Comparison of ENCODE assay signal across 8 cellular contexts in the genomic region with DNA sequence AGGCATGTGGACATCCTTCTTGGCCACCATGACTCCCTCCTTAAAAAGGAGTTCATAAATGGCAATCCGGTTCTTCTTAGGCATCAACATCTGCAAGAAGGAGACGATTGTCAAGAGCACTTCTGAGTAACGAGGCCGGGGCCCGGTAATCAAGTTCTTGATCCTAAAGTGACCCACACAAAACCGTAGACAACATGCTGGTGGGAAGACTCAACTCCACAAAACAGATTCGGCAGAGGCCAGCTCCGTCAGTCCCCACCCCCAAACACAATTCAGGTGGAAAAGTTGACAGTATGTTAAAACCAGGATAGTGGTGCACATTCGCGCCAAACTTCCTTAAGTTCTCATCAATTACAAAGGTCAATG. TPM values are rescaled to one million over a fixed set of nuclear protein-coding genes. Genes with fewer than 3 reads are reported as not detected.
DNase-seq lines count a peak whose midpoint lies in the region; ATAC-seq, FAIRE-seq and TF ChIP-seq lines count a peak whose summit lies in the region.

No MANE protein-coding gene starts in this region.

- H3K4me3 ChIP-seq in GM08714 (ENCODE audit: low read length) (peak overlapping the region; percentile 84), SJCRH30 (peak overlapping the region; percentile 95), pancreas (peak overlapping the region; percentile 57 to 79 (median 70))

- 1% methylated on average over 10 of the region's 10 CpGs for WGBS in pancreas, 2 donors

- H3K36me3 Mint-ChIP-seq in endothelial cell (ENCODE audit: low read depth, unreplicated experiment), result peaks cover 28% of the 10 kb centered on the region

- ATAC-seq in pancreas (peak in 2 of 4 donors; percentile 6 to 7), GM19328 (IDR thresholded peaks at IDR 0.05; ENCODE audit: unreplicated experiment) (no peak)

- H3K27ac ChIP-seq in SJCRH30 (peak overlapping the region; percentile 89), pancreas (peak overlapping the region; percentile 58 to 82 (median 70))

- H3K4me1 ChIP-seq in SJCRH30 (peaks cover 4% of the 10 kb centered on the region; the same call in 1 of the 2 replicates), pancreas (peaks cover 5 to 8% (median 6%) of the 10 kb centered on the region in 3 donors)

- H3K27me3 Mint-ChIP-seq in endothelial cell (ENCODE audit: unreplicated experiment), result peaks cover 4% of the 10 kb centered on the region

- peaks cover 51% of the 10 kb centered on the region for H3K36me3 ChIP-seq in SJCRH30
- H3K36me3 ChIP-seq in pancreas, result peaks cover 0 to 41% (median 34%) of the 10 kb centered on the region in 3 donors

- H3K27me3 ChIP-seq in SJCRH30, result no peaks in the 10 kb centered on the region
- no peaks in the 10 kb centered on the region for H3K27me3 ChIP-seq in pancreas

- no peak for TF ChIP-seq CTCF in endothelial cell (IDR thresholded peaks at IDR 0.05; ENCODE audit: unreplicated experiment)
- TF ChIP-seq CTCF in pancreas (IDR thresholded peaks at IDR 0.05), result no peak

- peak overlapping the region; percentile 84 for H3K27ac Mint-ChIP-seq in endothelial cell (ENCODE audit: unreplicated experiment)

- H3K9me3 Mint-ChIP-seq in endothelial cell (ENCODE audit: unreplicated experiment), result no peaks in the 10 kb centered on the region

- no peak for FAIRE-seq in pancreas (lab: Jason Lieb, UNC)

- intact Hi-C loops in pancreas (cut with DNase I), result no loop called here

- no peak for DNase-seq in SJCRH30
- DNase-seq in endothelial cell (ENCODE audit: low spot score), result no peak
- DNase-seq in pancreas, result no peak
- no peak for DNase-seq in middle frontal gyrus (ENCODE audit: extremely low spot score, low spot score)
- DNase-seq in stimulated activated CD4-positive, alpha-beta T cell treated with anti-CD3 and anti-CD28 coated beads, Interleukin-2, amount 100 ng/mL, for 48 hours, result no peak
- DNase-seq in amniotic stem cell (lab: John Stamatoyannopoulos, UW), result no peak

- no peaks in the 10 kb centered on the region for H3K9me3 ChIP-seq in SJCRH30 (replicated peaks)
- H3K9me3 ChIP-seq in pancreas, result no peaks in the 10 kb centered on the region

- peak overlapping the region; percentile 98 for H3K4me3 Mint-ChIP-seq in endothelial cell (ENCODE audit: unreplicated experiment)

- peaks cover 16% of the 10 kb centered on the region for H3K4me1 Mint-ChIP-seq in endothelial cell (ENCODE audit: unreplicated experiment)

RNA-seq across cellular contexts. Expression of a gene that starts 0.8 kb away (rescaled TPM):
- 2,129 and 2,719 TPM in 2 replicates for total RNA-seq in SJCRH30 (2014; rRNA removed; shearing (Covaris generic))
- 1,322 TPM for total RNA-seq in endothelial cell (ENCODE audit: unreplicated experiment)
- total RNA-seq in pancreas, result 1,000 to 10,000 TPM in 2 of 6 donors, 100 to 1,000 TPM in 4; 565 to 1,127 (median 903) TPM
- 1,000 to 10,000 TPM; 1,140 to 1,334 TPM for polyA plus RNA-seq in pancreas

RNA-seq across cellular contexts. Expression of a gene that starts 32.6 kb away (rescaled TPM):
- total RNA-seq in SJCRH30 (2014; rRNA removed; shearing (Covaris generic)), result 13.2 and 14.1 TPM in 2 replicates
- total RNA-seq in endothelial cell (ENCODE audit: unreplicated experiment) (52.0 TPM), pancreas (10 to 100 TPM; 10.7 to 20.7 (median 16.0) TPM)
- polyA plus RNA-seq in pancreas, result 10 to 100 TPM in 1 of 2 donors, 1 to 10 TPM in 1; 7.1 to 12.0 TPM

RNA-seq across cellular contexts. Expression of a gene that starts 40.8 kb away (rescaled TPM):
- not detected in 2 replicates for total RNA-seq in SJCRH30 (2014; rRNA removed; shearing (Covaris generic))
- total RNA-seq in endothelial cell (ENCODE audit: unreplicated experiment), result 0.08 TPM
- total RNA-seq in pancreas, result 1 to 10 TPM in 1 of 6 donors, under 1 TPM in 5; 0.25 to 1.4 (median 0.63) TPM
- 1 to 10 TPM; 1.2 to 2.0 TPM for polyA plus RNA-seq in pancreas
